Comparison of ENCODE assay signal across 31 cellular contexts in the genomic region with DNA sequence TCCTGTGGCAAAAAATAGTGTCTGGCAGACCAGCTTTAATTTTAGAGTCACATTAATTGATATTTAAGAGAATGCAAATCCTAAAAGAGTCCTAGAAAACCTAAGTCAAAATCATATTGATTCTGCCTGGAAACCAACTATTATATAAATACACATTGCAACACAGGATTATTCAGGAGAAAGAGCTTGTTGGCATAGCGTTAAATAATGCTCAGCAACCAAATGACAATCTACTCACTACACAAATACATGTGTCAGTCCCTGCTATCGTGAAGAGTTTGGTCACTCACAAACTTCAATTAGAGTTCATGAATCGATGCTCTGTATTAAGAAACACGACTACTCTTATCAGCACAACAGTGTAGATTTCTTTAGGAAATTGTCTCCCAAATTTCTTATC. TPM values are rescaled to one million over a fixed set of nuclear protein-coding genes. Genes with fewer than 3 reads are reported as not detected.
"Had no signal": no experiment of that assay in that cellular context is flagged by ENCODE, and none has a peak within 500 bp of the region (broad histone marks: within the 10 kb centered on the region; RNA-seq: fewer than 3 reads in every experiment).

No MANE protein-coding gene starts in this region.

- H3K9me3 ChIP-seq: suprapubic skin, testis, thoracic aorta, thyroid gland, transverse colon, upper lobe of right lung, uterus, vagina had no signal

- ATAC-seq: stimulated activated effector memory CD8-positive, alpha-beta T cell treated with anti-CD3 and anti-CD28 coated beads, Interleukin-12 subunit alpha, Interleukin-12 subunit beta, amount 100 ng/mL, for 72 hours; stimulated activated memory B cell treated with anti-CD40 and anti-IgM and Interleukin-4, amounts not matched to agents 10 μg/mL and 1 μg/mL and 100 μg/mL, for 72 hours; stimulated activated naive B cell treated with anti-CD40 and anti-IgM and Interleukin-4, amounts not matched to agents 10 μg/mL and 1 μg/mL and 100 μg/mL, for 72 hours; stimulated activated naive CD8-positive, alpha-beta T cell treated with anti-CD3 and anti-CD28 coated beads, Interleukin-15, amount 100 ng/mL, for 72 hours; stimulated activated naive CD8-positive, alpha-beta T cell treated with anti-CD3 and anti-CD28 coated beads, Interleukin-15, Interleukin-2, amounts not matched to agents 100 U/mL and 50 U/mL, for 24 hours; upper lobe of right lung had no signal

- H3K4me3 ChIP-seq: stomach, suprapubic skin, testis, thoracic aorta, thyroid gland, tibial artery, tibial nerve, transverse colon, upper lobe of left lung, upper lobe of right lung, uterus, vagina had no signal

- H3K4me1 ChIP-seq: stomach, suprapubic skin, testis, thyroid gland, tibial artery, tibial nerve, transverse colon, upper lobe of left lung, upper lobe of right lung, uterus, vagina had no signal

- DNase-seq: stimulated activated CD4-positive, alpha-beta T cell treated with anti-CD3 and anti-CD28 coated beads, Interleukin-2, amount 100 ng/mL, for 48 hours; stimulated activated CD4-positive, alpha-beta T cell treated with anti-CD3 and anti-CD28 coated beads, Interleukin-4, amount 100 ng/mL, for 1 hour; stimulated activated CD4-positive, alpha-beta T cell treated with anti-CD3 and anti-CD28 coated beads, Interleukin-4, amount 100 ng/mL, for 24 hours; stimulated activated CD4-positive, alpha-beta T cell treated with anti-CD3 and anti-CD28 coated beads, Interleukin-4, amount 100 ng/mL, for 4 hours; stimulated activated CD8-positive, alpha-beta memory T cell treated with anti-CD3 and anti-CD28 coated beads, Interleukin-4, amount 100 ng/mL, for 48 hours; stimulated activated naive B cell treated with anti-CD40 and anti-IgM and Interleukin-4, amounts not matched to agents 10 μg/mL and 1 μg/mL and 100 μg/mL, for 72 hours; stimulated activated naive CD4-positive, alpha-beta T cell; stimulated activated naive CD4-positive, alpha-beta T cell treated with Interleukin-2 at 50 U/mL for 16 hours; stimulated activated naive CD8-positive, alpha-beta T cell treated with anti-CD3 and anti-CD28 coated beads, Interleukin-15, amount 100 ng/mL, for 72 hours; stimulated activated naive CD8-positive, alpha-beta T cell treated with anti-CD3 and anti-CD28 coated beads, Interleukin-15, Interleukin-2, amounts not matched to agents 100 U/mL and 50 U/mL, for 24 hours; stomach; substantia nigra; testis; thyroid gland; tibial artery; transverse colon; trophoblast cell; upper lobe of left lung; upper lobe of right lung; uterus had no signal

- H3K36me3 ChIP-seq: stomach, suprapubic skin, thoracic aorta, thyroid gland, tibial artery, tibial nerve, transverse colon, upper lobe of left lung, upper lobe of right lung, uterus, vagina had no signal

- H3K27ac ChIP-seq: stomach, suprapubic skin, testis, thoracic aorta, thyroid gland, tibial artery, tibial nerve, transverse colon, upper lobe of left lung, upper lobe of right lung, uterus, vagina had no signal

- H3K27me3 ChIP-seq: stomach, testis, thyroid gland, tibial artery, tibial nerve, transverse colon, upper lobe of left lung, uterus, vagina had no signal

- FAIRE-seq: urothelium cell line had no signal

RNA-seq across cellular contexts. Expression of gene CGA, which starts 54.2 kb away (rescaled TPM):
- total RNA-seq: stomach, subcutaneous adipose tissue, temporal lobe, testis, thoracic aorta, thyroid gland, tibial nerve, transverse colon, upper lobe of left lung, upper lobe of right lung, ureter, urinary bladder, uterus, vagina had no signal
- polyA plus RNA-seq: stomach, urinary bladder had no signal
